ENCODE assay signal across 8 cellular contexts in genomic region chr6:158999154-158999668, GRCh38. TPM values are rescaled to one million over a fixed set of nuclear protein-coding genes. Genes with fewer than 3 reads are reported as not detected.
DNase-seq lines count a peak whose midpoint lies in the region; ATAC-seq and TF ChIP-seq lines count a peak whose summit lies in the region.

No MANE protein-coding gene starts in this region.

- peaks cover 18% of the 10 kb centered on the region for H3K4me1 ChIP-seq in CD4-positive, alpha-beta memory T cell (ENCODE audit: insufficient read depth, low read length)
- H3K4me1 ChIP-seq in HUES48 (ENCODE audit: control insufficient read depth, insufficient read depth, low read length): peaks cover 11% of the 10 kb centered on the region
- H3K4me1 ChIP-seq in ascending aorta: peaks cover 0 to 2% of the 10 kb centered on the region in 2 donors

- no peaks in the 10 kb centered on the region for H3K36me3 ChIP-seq in CD4-positive, alpha-beta memory T cell (ENCODE audit: insufficient read depth, low read length)
- H3K36me3 ChIP-seq in HUES48 (ENCODE audit: control insufficient read depth, insufficient read depth, low read length) (no peaks in the 10 kb centered on the region), ascending aorta (no peaks in the 10 kb centered on the region)

- TF ChIP-seq CTCF in ascending aorta (IDR thresholded peaks at IDR 0.05): no peak

- peak overlapping the region; percentile 73 for H3K27ac ChIP-seq in CD4-positive, alpha-beta memory T cell (ENCODE audit: low read depth, low read length)
- peak overlapping the region; percentile 42 for H3K27ac ChIP-seq in HUES48 (ENCODE audit: low read depth, low read length)
- H3K27ac ChIP-seq in ascending aorta: peak overlapping the region; percentile 57 to 61
- H3K27ac ChIP-seq in layer of hippocampus (ENCODE audit: low read depth, low read length): peak overlapping the region; percentile 27
- peak overlapping the region; percentile 68 for H3K27ac ChIP-seq in substantia nigra (ENCODE audit: low read depth, low read length, poor library complexity, severe bottlenecking)

- peak overlapping the region; percentile 84 for H3K4me3 ChIP-seq in CD4-positive, alpha-beta memory T cell (ENCODE audit: low read length in 2 of 2)
- peak overlapping the region; percentile 93 for H3K4me3 ChIP-seq in HUES48 (ENCODE audit: low read depth, low read length)
- peak overlapping the region; percentile 66 to 83 for H3K4me3 ChIP-seq in ascending aorta

- POLR2A ChIA-PET in CD4-positive, alpha-beta memory T cell (lab: Charles Lee; ENCODE audit: partially characterized antibody): interaction anchor here (0.5 to 2.4 kb wide), 25 partner anchors 10 to 339 kb away, joined by 3 to 34 read pairs (median 4); partner anchors contain the start of gene TAGAP

- H3K27ac Mint-ChIP-seq in CD4-positive, alpha-beta memory T cell: peak overlapping the region; percentile 92 to 97 (median 95)

- peaks cover 8 to 10% of the 10 kb centered on the region in 2 donors for H3K36me3 Mint-ChIP-seq in CD4-positive, alpha-beta memory T cell

- peak; percentile 34 for ATAC-seq in GM21390 (IDR thresholded peaks at IDR 0.05; ENCODE audit: unreplicated experiment)

- peaks cover 10 to 33% (median 18%) of the 10 kb centered on the region in 4 donors for H3K4me1 Mint-ChIP-seq in CD4-positive, alpha-beta memory T cell

- H3K9ac ChIP-seq in HUES48 (ENCODE audit: low read depth, low read length): no peak overlapping the region

- DNase-seq in CD4-positive, alpha-beta memory T cell: peak in 1 of 5 donors; percentile 6
- no peak for DNase-seq in ascending aorta (ENCODE audit: low spot score in 2 of 2)
- DNase-seq in substantia nigra (lab: John Stamatoyannopoulos, UW): peak in 7 of 49 donors; percentile 38 to 68 (median 45)
- no peak for DNase-seq in hepatic stellate cell (ENCODE audit: low spot score)
- DNase-seq in NCI-H1694 treated with DMSO at 0.1 percent for 48 hours (lab: John Stamatoyannopoulos, UW): no peak

- H3K27me3 ChIP-seq in CD4-positive, alpha-beta memory T cell (ENCODE audit: insufficient read depth, low read length): no peaks in the 10 kb centered on the region
- H3K27me3 ChIP-seq in HUES48 (ENCODE audit: control insufficient read depth, insufficient read depth, low read length): no peaks in the 10 kb centered on the region
- no peaks in the 10 kb centered on the region for H3K27me3 ChIP-seq in ascending aorta
- no peaks in the 10 kb centered on the region for H3K27me3 ChIP-seq in layer of hippocampus (ENCODE audit: control insufficient read depth, insufficient read depth, low read length)

- CTCF ChIA-PET in CD4-positive, alpha-beta memory T cell (lab: Charles Lee; ENCODE audit: partially characterized antibody): interaction anchor here (1.2 to 24.9 kb wide), 9 partner anchors 10 to 295 kb away, joined by 3 to 676 read pairs (median 4); no protein-coding TSS in a partner anchor

- intact Hi-C loops in CD4-positive, alpha-beta memory T cell (cut with micrococcal nuclease): loop anchor here (2.0 kb wide), 1 partner anchor 44 kb away; no protein-coding TSS in a partner anchor
- intact Hi-C loops in ascending aorta (cut with DNase I): loop anchor here (5.0 kb wide), 1 partner anchor 292 kb away; no protein-coding TSS in a partner anchor

- H3K9me3 Mint-ChIP-seq in CD4-positive, alpha-beta memory T cell: no peaks in the 10 kb centered on the region

- H3K27me3 Mint-ChIP-seq in CD4-positive, alpha-beta memory T cell: no peaks in the 10 kb centered on the region

- H3K4me3 Mint-ChIP-seq in CD4-positive, alpha-beta memory T cell: peak overlapping the region; percentile 96 to 99 (median 98)

- no peaks in the 10 kb centered on the region for H3K9me3 ChIP-seq in CD4-positive, alpha-beta memory T cell (ENCODE audit: control insufficient read depth in 1 of 2, low read length in 2 of 2)
- H3K9me3 ChIP-seq in HUES48 (ENCODE audit: control insufficient read depth, insufficient read depth, low read length) (no peaks in the 10 kb centered on the region), ascending aorta (no peaks in the 10 kb centered on the region)

RNA-seq across cellular contexts. Expression of gene RSPH3, which starts 0.8 kb away (rescaled TPM):
- 1 to 10 TPM; 3.4 to 3.5 TPM for total RNA-seq in CD4-positive, alpha-beta memory T cell
- 1 to 10 TPM in 1 of 2 donors, under 1 TPM in 1; 0.66 to 3.7 TPM for polyA plus RNA-seq in CD4-positive, alpha-beta memory T cell
- total RNA-seq in ascending aorta: 8.8 TPM

RNA-seq across cellular contexts. Expression of gene TAGAP, which starts 45.6 kb away (rescaled TPM):
- 100 to 1,000 TPM; 160 to 161 TPM for total RNA-seq in CD4-positive, alpha-beta memory T cell
- polyA plus RNA-seq in CD4-positive, alpha-beta memory T cell: 100 to 1,000 TPM; 215 to 276 TPM
- 9.2 TPM for total RNA-seq in ascending aorta

Comparison
In these comparisons a context has a peak if more than half of its experiments do, and no peak if none do; other contexts are left out.
1. RNA of gene TAGAP, which starts 45.6 kb away (total RNA-seq): 160 to 161 TPM in CD4-positive, alpha-beta memory T cell; 9.2 TPM in ascending aorta (single experiment); every median in the first group is over 10 times any median in the second.
2. Peak in every context shown above with its lines, with median percentiles within 50 percentile points of each other: H3K27ac ChIP-seq and H3K4me3 ChIP-seq.